In the genomic region with DNA sequence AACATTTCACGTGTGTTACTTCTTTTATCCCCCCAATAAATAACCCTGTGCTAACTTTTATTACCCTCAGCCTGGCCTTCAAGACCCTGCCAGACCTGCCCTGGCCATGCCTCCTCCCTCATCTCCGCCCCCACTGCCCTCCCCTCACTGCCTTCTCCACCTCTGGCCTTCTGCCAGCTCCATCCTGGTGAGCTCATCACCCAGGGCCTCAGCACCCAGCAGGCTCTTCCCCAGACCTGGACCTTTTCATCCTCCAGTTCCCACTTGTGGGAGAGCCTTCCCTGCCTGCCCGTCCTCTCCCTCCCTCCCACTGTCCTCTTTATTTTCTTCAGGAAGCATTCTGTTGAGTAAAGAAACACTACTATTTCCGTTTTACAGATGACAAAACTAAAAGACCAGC, we compare ENCODE assay signal across 9 cellular contexts.
DNase-seq lines count a peak whose midpoint lies in the region; ATAC-seq and TF ChIP-seq lines count a peak whose summit lies in the region.
"Had no signal": no experiment of that assay in that cellular context is flagged by ENCODE, and none has a peak within 500 bp of the region (broad histone marks: within the 10 kb centered on the region; RNA-seq: fewer than 3 reads in every experiment).

No MANE protein-coding gene starts in this region.

- H3K27ac Mint-ChIP-seq in CD4-positive, alpha-beta T cell: peak overlapping the region; percentile 64
- peak overlapping the region; percentile 69 for H3K27ac Mint-ChIP-seq in memory B cell

- no peaks in the 10 kb centered on the region for H3K27me3 Mint-ChIP-seq in CD4-positive, alpha-beta T cell
- no peaks in the 10 kb centered on the region for H3K27me3 Mint-ChIP-seq in memory B cell

- intact Hi-C loops in CD4-positive, alpha-beta T cell (cut with DNase I, micrococcal nuclease): no loop called here

- H3K4me3 Mint-ChIP-seq in CD4-positive, alpha-beta T cell: no peak overlapping the region
- H3K4me3 Mint-ChIP-seq in memory B cell: no peak overlapping the region

- no peak for TF ChIP-seq CTCF in CD4-positive, alpha-beta T cell (IDR thresholded peaks at IDR 0.05)

- no peak overlapping the region for H3K27ac ChIP-seq in CD4-positive, alpha-beta T cell (ENCODE audit: low read depth, low read length)

- CTCF ChIA-PET in CD4-positive, alpha-beta T cell (lab: Charles Lee): interaction anchor here (1.1 to 1.2 kb wide), 2 partner anchors 10 to 51 kb away, joined by 3 read pairs; no protein-coding TSS in a partner anchor

- H3K36me3 Mint-ChIP-seq in CD4-positive, alpha-beta T cell (ENCODE audit: low read depth): peaks cover 78% of the 10 kb centered on the region
- H3K36me3 Mint-ChIP-seq in memory B cell: peaks cover 18% of the 10 kb centered on the region

- POLR2A ChIA-PET in CD4-positive, alpha-beta T cell (lab: Charles Lee): interaction anchor here (1.5 kb wide), 1 partner anchor 22 kb away, joined by 3 read pairs; no protein-coding TSS in a partner anchor

- H3K9me3 Mint-ChIP-seq in CD4-positive, alpha-beta T cell: no peaks in the 10 kb centered on the region
- no peaks in the 10 kb centered on the region for H3K9me3 Mint-ChIP-seq in memory B cell

- peaks cover 51% of the 10 kb centered on the region for H3K4me1 Mint-ChIP-seq in CD4-positive, alpha-beta T cell (ENCODE audit: low read depth)
- H3K4me1 Mint-ChIP-seq in memory B cell: peaks cover 7% of the 10 kb centered on the region

- ATAC-seq in CD4-positive, alpha-beta T cell (ENCODE audit: poor library complexity): no peak
- no peak for ATAC-seq in memory B cell (ENCODE audit: low read depth)
- ATAC-seq in HG02885 (IDR thresholded peaks at IDR 0.05; ENCODE audit: poor library complexity, unreplicated experiment): no peak
- ATAC-seq in HG02759 (IDR thresholded peaks at IDR 0.05; ENCODE audit: unreplicated experiment): no peak

- H3K27me3 ChIP-seq in CD4-positive, alpha-beta T cell (ENCODE audit: control insufficient read depth, insufficient read depth, low read length): no peaks in the 10 kb centered on the region

- no peaks in the 10 kb centered on the region for H3K9me3 ChIP-seq in CD4-positive, alpha-beta T cell (ENCODE audit: control insufficient read depth, low read length)

- no peak for DNase-seq in CD4-positive, alpha-beta T cell
- DNase-seq in HK-2 (ENCODE audit: unreplicated experiment): peak; percentile 36
- peak; percentile 72 for DNase-seq in astrocyte of the hippocampus (ENCODE audit: low read depth, low spot score)
- DNase-seq in memory B cell (ENCODE audit: low spot score in 2 of 2): no peak
- DNase-seq in activated CD8-positive, alpha-beta memory T cell treated with anti-CD3 and anti-CD28 coated beads, Interleukin-2, amount 50 U/mL, for 48 hours: no peak
- no peak for DNase-seq in stimulated activated CD4-positive, alpha-beta T cell treated with anti-CD3 and anti-CD28 coated beads, Interleukin-4, amount 100 ng/mL, for 1 hour
- DNase-seq: stimulated activated CD4-positive, alpha-beta T cell treated with anti-CD3 and anti-CD28 coated beads, Interleukin-4, amount 100 ng/mL, for 4 hours had no signal

Comparison
In these comparisons a context has a peak if more than half of its experiments do, and no peak if none do; other contexts are left out.
1. DNase-seq: peak in HK-2 (single experiment) and astrocyte of the hippocampus (single experiment); none in CD4-positive, alpha-beta T cell (0 of 10), memory B cell (0 of 2), activated CD8-positive, alpha-beta memory T cell treated with anti-CD3 and anti-CD28 coated beads, Interleukin-2, amount 50 U/mL, for 48 hours (single experiment) and stimulated activated CD4-positive, alpha-beta T cell treated with anti-CD3 and anti-CD28 coated beads, Interleukin-4, amount 100 ng/mL, for 1 hour (single experiment).